ENCODE assay signal across 8 cellular contexts in genomic region chr12:124507188-124508109, GRCh38. TPM values are rescaled to one million over a fixed set of nuclear protein-coding genes. Genes with fewer than 3 reads are reported as not detected.
A peak's percentile ranks its signal among the peaks of the same experiment; 100 is the strongest.
DNase-seq lines count a peak whose midpoint lies in the region; ATAC-seq and TF ChIP-seq lines count a peak whose summit lies in the region.

No MANE protein-coding gene starts in this region.

- H3K9me3 Mint-ChIP-seq in osteocyte (ENCODE audit: unreplicated experiment), result no peaks in the 10 kb centered on the region
- H3K9me3 Mint-ChIP-seq in CD4-positive, alpha-beta memory T cell, result no peaks in the 10 kb centered on the region
- no peaks in the 10 kb centered on the region for H3K9me3 Mint-ChIP-seq in activated CD4-positive, alpha-beta memory T cell treated with anti-CD3 and anti-CD28 coated beads, Interleukin-2, amount 10 ng/mL, durations not matched to agents 7 days and 5 days

- DNase-seq in AG20443 (ENCODE audit: low spot score) (peak; percentile 26), T-helper 17 cell (no peak), fibroblast of villous mesenchyme (ENCODE audit: low read depth) (peak; percentile 98), osteocyte (ENCODE audit: extremely low spot score, unreplicated experiment) (peak; percentile 89), DMS79 (lab: John Stamatoyannopoulos, UW) (no peak), foreskin keratinocyte (no peak)
- no peak for DNase-seq in CD4-positive, alpha-beta memory T cell
- no peak for DNase-seq in activated CD4-positive, alpha-beta memory T cell treated with anti-CD3 and anti-CD28 coated beads, Interleukin-2, amount 10 ng/mL, durations not matched to agents 7 days and 5 days

- no peaks in the 10 kb centered on the region for H3K4me1 ChIP-seq in CD4-positive, alpha-beta memory T cell (ENCODE audit: insufficient read depth, low read length)
- peaks cover 38% of the 10 kb centered on the region for H3K4me1 ChIP-seq in foreskin keratinocyte

- peaks cover 6% of the 10 kb centered on the region for H3K36me3 Mint-ChIP-seq in T-helper 17 cell (ENCODE audit: low read depth)
- H3K36me3 Mint-ChIP-seq in osteocyte (ENCODE audit: unreplicated experiment), result peaks cover 3% of the 10 kb centered on the region
- H3K36me3 Mint-ChIP-seq in CD4-positive, alpha-beta memory T cell, result peaks cover 4% of the 10 kb centered on the region in 2 donors
- H3K36me3 Mint-ChIP-seq in activated CD4-positive, alpha-beta memory T cell treated with anti-CD3 and anti-CD28 coated beads, Interleukin-2, amount 10 ng/mL, durations not matched to agents 7 days and 5 days (ENCODE audit: low read depth), result no peaks in the 10 kb centered on the region

- CTCF ChIA-PET in CD4-positive, alpha-beta memory T cell (lab: Charles Lee; ENCODE audit: partially characterized antibody), result no interaction called here
- CTCF ChIA-PET in activated CD4-positive, alpha-beta memory T cell treated with anti-CD3 and anti-CD28 coated beads, Interleukin-2, amount 10 ng/mL, durations not matched to agents 7 days and 5 days (lab: Charles Lee), result no interaction called here

- POLR2A ChIA-PET in CD4-positive, alpha-beta memory T cell (lab: Charles Lee; ENCODE audit: partially characterized antibody), result no interaction called here
- POLR2A ChIA-PET in activated CD4-positive, alpha-beta memory T cell treated with anti-CD3 and anti-CD28 coated beads, Interleukin-2, amount 10 ng/mL, durations not matched to agents 7 days and 5 days (lab: Charles Lee), result no interaction called here

- intact Hi-C loops in CD4-positive, alpha-beta memory T cell (cut with micrococcal nuclease), result no loop called here

- no peaks in the 10 kb centered on the region for H3K36me3 ChIP-seq in CD4-positive, alpha-beta memory T cell (ENCODE audit: insufficient read depth, low read length)

- no peak overlapping the region for H3K27ac ChIP-seq in CD4-positive, alpha-beta memory T cell (ENCODE audit: low read depth, low read length)
- no peak overlapping the region for H3K27ac ChIP-seq in foreskin keratinocyte

- H3K27ac Mint-ChIP-seq in T-helper 17 cell, result peak overlapping the region; percentile 62
- peak overlapping the region; percentile 97 for H3K27ac Mint-ChIP-seq in osteocyte (ENCODE audit: unreplicated experiment)
- H3K27ac Mint-ChIP-seq in CD4-positive, alpha-beta memory T cell, result no peak overlapping the region
- no peak overlapping the region for H3K27ac Mint-ChIP-seq in activated CD4-positive, alpha-beta memory T cell treated with anti-CD3 and anti-CD28 coated beads, Interleukin-2, amount 10 ng/mL, durations not matched to agents 7 days and 5 days

- H3K4me3 Mint-ChIP-seq in T-helper 17 cell (no peak overlapping the region), osteocyte (ENCODE audit: unreplicated experiment) (peak overlapping the region; percentile 12)
- no peak overlapping the region for H3K4me3 Mint-ChIP-seq in CD4-positive, alpha-beta memory T cell
- no peak overlapping the region for H3K4me3 Mint-ChIP-seq in activated CD4-positive, alpha-beta memory T cell treated with anti-CD3 and anti-CD28 coated beads, Interleukin-2, amount 10 ng/mL, durations not matched to agents 7 days and 5 days

- H3K27me3 ChIP-seq in CD4-positive, alpha-beta memory T cell (ENCODE audit: insufficient read depth, low read length), result no peaks in the 10 kb centered on the region
- H3K27me3 ChIP-seq in foreskin keratinocyte, result no peaks in the 10 kb centered on the region

- H3K27me3 Mint-ChIP-seq in T-helper 17 cell, result no peaks in the 10 kb centered on the region
- H3K27me3 Mint-ChIP-seq in osteocyte (ENCODE audit: unreplicated experiment), result no peaks in the 10 kb centered on the region
- no peaks in the 10 kb centered on the region for H3K27me3 Mint-ChIP-seq in CD4-positive, alpha-beta memory T cell
- H3K27me3 Mint-ChIP-seq in activated CD4-positive, alpha-beta memory T cell treated with anti-CD3 and anti-CD28 coated beads, Interleukin-2, amount 10 ng/mL, durations not matched to agents 7 days and 5 days, result no peaks in the 10 kb centered on the region

- H3K4me3 ChIP-seq in fibroblast of villous mesenchyme (ENCODE audit: low read depth, low read length), result no peak overlapping the region
- no peak overlapping the region for H3K4me3 ChIP-seq in CD4-positive, alpha-beta memory T cell (ENCODE audit: low read length in 2 of 2)

- no peaks in the 10 kb centered on the region for H3K9me3 ChIP-seq in T-helper 17 cell (ENCODE audit: control insufficient read depth, low read length, poor library complexity, severe bottlenecking)
- no peaks in the 10 kb centered on the region for H3K9me3 ChIP-seq in CD4-positive, alpha-beta memory T cell (ENCODE audit: control insufficient read depth in 1 of 2, low read length in 2 of 2)

- TF ChIP-seq CTCF in fibroblast of villous mesenchyme (IDR thresholded peaks at IDR 0.05; ENCODE audit: insufficient read depth, low read depth, low read length), result no peak
- TF ChIP-seq CTCF in osteocyte (IDR thresholded peaks at IDR 0.05), result no peak
- TF ChIP-seq CTCF in foreskin keratinocyte (conservative IDR thresholded peaks at IDR 0.05), result no peak

- H3K4me1 Mint-ChIP-seq in T-helper 17 cell (peaks cover 29% of the 10 kb centered on the region), osteocyte (ENCODE audit: unreplicated experiment) (peaks cover 82% of the 10 kb centered on the region)
- H3K4me1 Mint-ChIP-seq in CD4-positive, alpha-beta memory T cell, result peaks cover 18 to 54% (median 23%) of the 10 kb centered on the region in 4 donors
- H3K4me1 Mint-ChIP-seq in activated CD4-positive, alpha-beta memory T cell treated with anti-CD3 and anti-CD28 coated beads, Interleukin-2, amount 10 ng/mL, durations not matched to agents 7 days and 5 days, result no peaks in the 10 kb centered on the region

- no peak for ATAC-seq in T-helper 17 cell
- no peak for ATAC-seq in foreskin keratinocyte

RNA-seq across cellular contexts. Expression of gene NCOR2, which starts 60.0 kb away (rescaled TPM):
- 100 to 1,000 TPM; 107 to 119 TPM for total RNA-seq in T-helper 17 cell
- total RNA-seq in fibroblast of villous mesenchyme, result 77.3 and 86.8 TPM in 2 replicates
- 362 and 381 TPM in 2 replicates for total RNA-seq in osteocyte
- 100 to 1,000 TPM in 1 of 2 experiments, 10 to 100 TPM in 1; 89.5 to 105 TPM for total RNA-seq in CD4-positive, alpha-beta memory T cell
- 10 to 100 TPM in 1 of 2 donors, under 1 TPM in 1; 0.37 to 19.5 TPM for polyA plus RNA-seq in CD4-positive, alpha-beta memory T cell
- 10 to 100 TPM; 88.9 to 90.8 TPM for total RNA-seq in activated CD4-positive, alpha-beta memory T cell treated with anti-CD3 and anti-CD28 coated beads, Interleukin-2, amount 10 ng/mL, durations not matched to agents 7 days and 5 days
- 49.8 and 61.0 TPM in 2 replicates for total RNA-seq in foreskin keratinocyte
- polyA plus RNA-seq in foreskin keratinocyte, result 32.1 and 38.1 TPM in 2 replicates

Comparison
In these comparisons a context has a peak if more than half of its experiments do, and no peak if none do; other contexts are left out.
1. DNase-seq: peak in AG20443 (single experiment), fibroblast of villous mesenchyme (single experiment) and osteocyte (single experiment); none in T-helper 17 cell (0 of 3), CD4-positive, alpha-beta memory T cell (0 of 5), activated CD4-positive, alpha-beta memory T cell treated with anti-CD3 and anti-CD28 coated beads, Interleukin-2, amount 10 ng/mL, durations not matched to agents 7 days and 5 days (single experiment), DMS79 (single experiment) and foreskin keratinocyte (0 of 2).
2. H3K27ac Mint-ChIP-seq: peak in T-helper 17 cell (single experiment) and osteocyte (single experiment); none in CD4-positive, alpha-beta memory T cell (0 of 7) and activated CD4-positive, alpha-beta memory T cell treated with anti-CD3 and anti-CD28 coated beads, Interleukin-2, amount 10 ng/mL, durations not matched to agents 7 days and 5 days (single experiment).